1 cellular context compared by ENCODE assay signal in the genomic region with DNA sequence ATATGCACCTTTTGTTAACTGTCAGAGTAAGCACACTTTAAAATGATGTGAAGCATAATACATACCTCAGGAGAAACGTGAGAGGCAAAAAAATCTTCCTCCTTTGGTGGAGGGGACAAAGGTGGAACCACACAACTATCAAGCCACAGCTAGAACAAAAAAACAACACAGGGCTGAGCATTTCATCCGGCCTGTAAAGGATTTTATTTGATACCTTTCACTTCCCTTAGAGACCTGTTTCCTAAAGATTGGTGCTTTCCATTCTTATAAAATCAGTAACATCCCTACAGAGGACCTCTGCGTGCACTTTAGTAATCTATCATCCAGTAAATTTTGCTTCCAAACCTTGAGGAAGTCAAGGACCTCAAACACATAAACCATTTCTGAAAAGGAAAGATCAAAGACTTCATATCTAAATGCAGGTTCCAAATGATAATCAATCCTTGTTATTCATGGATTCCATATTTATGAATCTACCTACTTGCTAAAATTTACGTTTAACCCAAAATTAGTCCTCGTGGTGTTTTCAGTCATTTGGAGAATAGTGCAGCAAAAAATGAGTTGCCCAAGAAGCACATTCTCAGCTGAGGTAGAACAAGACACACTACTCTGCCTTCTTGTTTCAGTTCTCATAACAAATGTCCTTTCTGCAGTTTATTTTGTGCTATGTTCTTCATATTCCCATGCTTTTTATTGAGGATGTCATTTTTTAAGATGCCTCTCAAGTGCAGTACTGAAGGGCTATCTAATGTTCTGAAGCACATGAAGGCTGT.
TF ChIP-seq lines count a peak whose summit lies in the region.

No MANE protein-coding gene starts in this region.

TF ChIP-seq in endothelial cell of umbilical vein, 7 proteins besides CTCF, POLR2A, EP300 and RAD21 (continued from another document):
- TF ChIP-seq MYC (IDR thresholded peaks at IDR 0.05; ENCODE audit: low read depth, low read length) (no peak), EZH2 (IDR thresholded peaks at IDR 0.05; ENCODE audit: borderline replicate concordance, low read depth, low read length, severe bottlenecking) (no peak), GATA2 (IDR thresholded peaks at IDR 0.05; ENCODE audit: insufficient read depth, insufficient read length, low read depth, low read length) (no peak), JUN (IDR thresholded peaks at IDR 0.05; ENCODE audit: borderline replicate concordance, insufficient read depth, insufficient read length, low read depth) (no peak), FOS (IDR thresholded peaks at IDR 0.05; ENCODE audit: borderline replicate concordance, insufficient read depth, low read length) (no peak)
- TF ChIP-seq, protein P1, sequence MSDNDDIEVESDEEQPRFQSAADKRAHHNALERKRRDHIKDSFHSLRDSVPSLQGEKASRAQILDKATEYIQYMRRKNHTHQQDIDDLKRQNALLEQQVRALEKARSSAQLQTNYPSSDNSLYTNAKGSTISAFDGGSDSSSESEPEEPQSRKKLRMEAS (IDR thresholded peaks at IDR 0.05; ENCODE audit: insufficient read depth, insufficient read length) = no peak
TF ChIP-seq in endothelial cell of umbilical vein: peak in this region for 0.
